9 cellular contexts compared by ENCODE assay signal in genomic region chr14:49992901-49993335, GRCh38.
DNase-seq lines count a peak whose midpoint lies in the region; ATAC-seq and TF ChIP-seq lines count a peak whose summit lies in the region.
"Had no signal": no experiment of that assay in that cellular context is flagged by ENCODE, and none has a peak within 500 bp of the region (broad histone marks: within the 10 kb centered on the region; RNA-seq: fewer than 3 reads in every experiment).

No MANE protein-coding gene starts in this region.

- no peaks in the 10 kb centered on the region for H3K79me2 ChIP-seq in fibroblast of lung (ENCODE audit: control insufficient read depth, insufficient read depth, low read length)

- no peak overlapping the region for H2AFZ ChIP-seq in fibroblast of lung (ENCODE audit: low read length)

- H3K4me1 ChIP-seq in fibroblast of lung (ENCODE audit: control insufficient read depth, extremely low read depth, insufficient read depth, low read length) (peaks cover 2% of the 10 kb centered on the region), upper lobe of right lung (no peaks in the 10 kb centered on the region), HAP-1 (peaks cover 13% of the 10 kb centered on the region)

- TF ChIP-seq CTCF in fibroblast of lung (conservative IDR thresholded peaks at IDR 0.05 in 1 of 2, IDR thresholded peaks at IDR 0.05 in 1 of 2; ENCODE audit: low read depth in 1 of 2, low read length in 2 of 2) (no peak), upper lobe of right lung (IDR thresholded peaks at IDR 0.05) (no peak), lower leg skin (IDR thresholded peaks at IDR 0.05) (peak in 1 of 3 donors; percentile 95)

- no peaks in the 10 kb centered on the region for H4K20me1 ChIP-seq in fibroblast of lung (ENCODE audit: control insufficient read depth, extremely low read depth, insufficient read depth, low read length)

- intact Hi-C loops in upper lobe of right lung (cut with DNase I) (no loop called here), lower leg skin (cut with DNase I; ENCODE audit: low total_unique reads) (no loop called here)

- 52 to 67% methylated on average over 7 of the region's 7 CpGs for WGBS in lower leg skin, 2 donors

- in situ Hi-C loops in HAP-1 (cut with MboI; ENCODE audit: low sequenced_read_pairs): no loop called here

- no peak overlapping the region for H3K4me2 ChIP-seq in fibroblast of lung (ENCODE audit: extremely low read depth, insufficient read depth, low read length)

- H3K27ac ChIP-seq in fibroblast of lung (ENCODE audit: insufficient read depth, low read length): peak overlapping the region; percentile 4
- H3K27ac ChIP-seq in upper lobe of right lung: no peak overlapping the region
- H3K27ac ChIP-seq: SJSA1 had no signal

- DNase-seq in HK-2 (ENCODE audit: unreplicated experiment) (peak; percentile 68), fibroblast of lung (ENCODE audit: low read depth in 2 of 2) (peak; percentile 72), upper lobe of right lung (no peak), NCI-H345 (lab: John Stamatoyannopoulos, UW) (no peak), lower leg skin (ENCODE audit: low spot score in 2 of 2) (no peak), HAP-1 (ENCODE audit: low spot score in 2 of 2) (no peak)

- H3K4me3 ChIP-seq in fibroblast of lung (replicated peaks in 1 of 4; ENCODE audit: control extremely low read depth in 1 of 4, insufficient read depth in 1 of 4, low read depth in 3 of 4, low read length in 4 of 4) (no peak overlapping the region), upper lobe of right lung (no peak overlapping the region), lower leg skin (ENCODE audit: low read depth, poor library complexity, severe bottlenecking) (no peak overlapping the region), HAP-1 (no peak overlapping the region)
- H3K4me3 ChIP-seq: SJSA1 had no signal

- H3K36me3 ChIP-seq in fibroblast of lung (ENCODE audit: control insufficient read depth, insufficient read depth, low read length): no peaks in the 10 kb centered on the region
- H3K36me3 ChIP-seq in upper lobe of right lung: no peaks in the 10 kb centered on the region
- no peaks in the 10 kb centered on the region for H3K36me3 ChIP-seq in HAP-1 (replicated peaks)
- H3K36me3 ChIP-seq: SJSA1 had no signal

- ATAC-seq in GM18499 (IDR thresholded peaks at IDR 0.05; ENCODE audit: insufficient read depth, unreplicated experiment) (peak; percentile 90), GM21515 (IDR thresholded peaks at IDR 0.05; ENCODE audit: unreplicated experiment) (peak; percentile 72), upper lobe of right lung (peak; percentile 29)

- H3K9me3 ChIP-seq in fibroblast of lung (ENCODE audit: control insufficient read depth, insufficient read depth, low read depth, low read length) (no peaks in the 10 kb centered on the region), upper lobe of right lung (no peaks in the 10 kb centered on the region), HAP-1 (no peaks in the 10 kb centered on the region; the same call in 1 of the 2 replicates)
- H3K9me3 ChIP-seq: SJSA1 had no signal

- no peaks in the 10 kb centered on the region for H3K27me3 ChIP-seq in fibroblast of lung (ENCODE audit: control insufficient read depth, insufficient read depth, low read length)
- no peaks in the 10 kb centered on the region for H3K27me3 ChIP-seq in upper lobe of right lung
- H3K27me3 ChIP-seq in HAP-1 (ENCODE audit: low read depth): no peaks in the 10 kb centered on the region
- H3K27me3 ChIP-seq: SJSA1 had no signal

- no peak overlapping the region for H3K9ac ChIP-seq in fibroblast of lung (ENCODE audit: insufficient read depth, low read length)

- TF ChIP-seq POLR2A in lower leg skin (IDR thresholded peaks at IDR 0.05): no peak

Comparison
In these comparisons a context has a peak if more than half of its experiments do, and no peak if none do; other contexts are left out.
1. ATAC-seq: peak in every context shown above with its lines; median percentile 90 in GM18499; 72 in GM21515; 29 in upper lobe of right lung.
2. DNase-seq: peak in HK-2 (single experiment) and fibroblast of lung (2 of 2); none in upper lobe of right lung (single experiment), NCI-H345 (single experiment), lower leg skin (0 of 2) and HAP-1 (0 of 2).